21 cellular contexts compared by ENCODE assay signal in the genomic region with DNA sequence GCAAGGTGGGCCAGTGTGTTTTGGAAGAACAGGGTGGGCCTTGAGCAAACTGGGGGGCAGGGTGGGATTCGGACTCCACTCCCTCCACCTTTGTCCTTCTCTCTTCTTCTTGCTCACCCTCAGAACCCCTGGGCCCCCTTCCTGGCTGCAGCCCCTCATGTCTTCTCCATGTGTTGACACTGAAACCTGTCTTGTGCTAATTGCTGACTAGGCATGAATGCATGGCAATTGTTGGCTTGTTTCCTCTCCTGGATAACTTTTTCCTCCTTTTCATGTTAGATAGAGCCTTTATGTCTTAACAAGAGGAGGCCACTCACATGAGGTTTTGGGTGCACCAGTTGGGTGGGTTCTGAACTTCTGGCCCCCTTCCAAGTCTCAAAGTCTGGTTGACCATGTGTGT.
A peak's percentile ranks its signal among the peaks of the same experiment; 100 is the strongest.
DNase-seq lines count a peak whose midpoint lies in the region; ATAC-seq, FAIRE-seq and TF ChIP-seq lines count a peak whose summit lies in the region.
"Had no signal": no experiment of that assay in that cellular context is flagged by ENCODE, and none has a peak within 500 bp of the region (broad histone marks: within the 10 kb centered on the region; RNA-seq: fewer than 3 reads in every experiment).

No MANE protein-coding gene starts in this region.

- no peak overlapping the region for H3K56ac ChIP-seq in IMR-90 (ENCODE audit: extremely low read depth, insufficient read depth, low read length)

- no peak overlapping the region for H3K4ac ChIP-seq in IMR-90 (ENCODE audit: low read depth, low read length)

- H3K27ac ChIP-seq in HepG2 (ENCODE audit: extremely low read length, insufficient read depth, low read length) (no peak overlapping the region), right lobe of liver (no peak overlapping the region), IMR-90 (ENCODE audit: insufficient read depth, low read length) (no peak overlapping the region), tibial artery (no peak overlapping the region)
- H3K27ac ChIP-seq: BLaER1, C4-2B had no signal

- CTCF ChIA-PET in HepG2 (lab: Yijun Ruan, JAX; ENCODE audit: low intra/inter-chr PET ratio, low total read pairs) (no interaction called here), IMR-90 (lab: Yijun Ruan, JAX) (no interaction called here)

- no peak overlapping the region for H4K8ac ChIP-seq in IMR-90 (ENCODE audit: low read depth in 2 of 2, low read length in 2 of 2)

- no peak overlapping the region for H2AFZ ChIP-seq in HepG2 (ENCODE audit: low read length)
- H2AFZ ChIP-seq in IMR-90 (replicated peaks; ENCODE audit: low read length, poor library complexity), result no peak overlapping the region
- H2AFZ ChIP-seq: GM23338 had no signal

- no peaks in the 10 kb centered on the region for H3K79me1 ChIP-seq in IMR-90 (ENCODE audit: low read depth in 1 of 2, low read length in 2 of 2)

- DNase-seq in HepG2 (ENCODE audit: low spot score) (no peak), right lobe of liver (no peak), IMR-90 (no peak), islet precursor cell (peak; percentile 27), tibial artery (peak; percentile 4 to 35), DMS153 (lab: John Stamatoyannopoulos, UW) (no peak)
- DNase-seq in activated T-cell treated with anti-CD3 and anti-CD28 coated beads, Interleukin-2, amount 50 U/mL, for 48 hours, result no peak
- DNase-seq: Caco-2; CD4-positive, CD25-positive, alpha-beta regulatory T cell; DMS79; EL; GDM1; HFFc6 had no signal

- no peak for TF ChIP-seq CTCF in HepG2 (CRISPR knock-in tag; IDR thresholded peaks at IDR 0.05)
- no peak for TF ChIP-seq CTCF in right lobe of liver (IDR thresholded peaks at IDR 0.05)
- no peak for TF ChIP-seq CTCF in IMR-90 (conservative IDR thresholded peaks at IDR 0.05; ENCODE audit: low read depth, low read length)
- no peak for TF ChIP-seq CTCF in tibial artery (IDR thresholded peaks at IDR 0.05)

- no peak overlapping the region for H3K4me2 ChIP-seq in HepG2 (ENCODE audit: low read depth, low read length)
- no peak overlapping the region for H3K4me2 ChIP-seq in IMR-90 (ENCODE audit: low read depth, low read length)
- H3K4me2 ChIP-seq: BLaER1, GM23338 had no signal

- H3K4me1 ChIP-seq in HepG2 (ENCODE audit: insufficient read depth, low read length) (no peaks in the 10 kb centered on the region), right lobe of liver (no peaks in the 10 kb centered on the region), IMR-90 (ENCODE audit: control insufficient read depth, insufficient read depth, low read length) (no peaks in the 10 kb centered on the region), tibial artery (no peaks in the 10 kb centered on the region)
- H3K4me1 ChIP-seq: Caco-2, HAP-1 had no signal

- H2BK20ac ChIP-seq in IMR-90 (ENCODE audit: low read depth, low read length), result no peak overlapping the region

- H3K9me3 ChIP-seq in HepG2 (ENCODE audit: low read length), result no peaks in the 10 kb centered on the region
- H3K9me3 ChIP-seq in right lobe of liver, result no peaks in the 10 kb centered on the region
- peaks cover 40% of the 10 kb centered on the region for H3K9me3 ChIP-seq in IMR-90 (ENCODE audit: control insufficient read depth, insufficient read depth, low read length)
- H3K9me3 ChIP-seq in tibial artery, result no peaks in the 10 kb centered on the region
- H3K9me3 ChIP-seq: Caco-2, HAP-1 had no signal

- no peak overlapping the region for H2BK5ac ChIP-seq in IMR-90 (ENCODE audit: low read depth, low read length, poor library complexity, severe bottlenecking)

- no peaks in the 10 kb centered on the region for H3K9me1 ChIP-seq in IMR-90 (ENCODE audit: insufficient read depth, low read length)

- H3K79me2 ChIP-seq in HepG2 (ENCODE audit: insufficient read depth, low read length), result no peaks in the 10 kb centered on the region

- ATAC-seq in HepG2 (no peak), right lobe of liver (no peak), IMR-90 (ENCODE audit: low read depth) (no peak), HG02798 (IDR thresholded peaks at IDR 0.05; ENCODE audit: poor library complexity, unreplicated experiment) (no peak)
- ATAC-seq: CD8-positive, alpha-beta T cell; GM12878; GM23338 had no signal

- H3K36me3 ChIP-seq in HepG2 (replicated peaks in 1 of 2; ENCODE audit: control insufficient read depth in 1 of 2, insufficient read depth in 2 of 2, low read length in 2 of 2) (no peaks in the 10 kb centered on the region), right lobe of liver (no peaks in the 10 kb centered on the region), IMR-90 (ENCODE audit: control insufficient read depth, insufficient read depth, low read length) (no peaks in the 10 kb centered on the region), tibial artery (no peaks in the 10 kb centered on the region)
- H3K36me3 ChIP-seq: HAP-1 had no signal

- no peak overlapping the region for H3K23ac ChIP-seq in IMR-90 (ENCODE audit: low read depth, low read length)

- H3K14ac ChIP-seq in IMR-90 (replicated peaks; ENCODE audit: low read depth, low read length), result no peak overlapping the region

- dilution Hi-C loops in IMR-90 (cut with HindIII; ENCODE audit: low sequenced_read_pairs, unreplicated experiment), result no loop called here

- no peak overlapping the region for H2AK5ac ChIP-seq in IMR-90 (ENCODE audit: low read depth, low read length)

- no peak overlapping the region for H2BK15ac ChIP-seq in IMR-90 (ENCODE audit: low read depth, low read length)

- TF ChIP-seq EP300 in HepG2 (IDR thresholded peaks at IDR 0.05; ENCODE audit: low read depth in 2 of 2, low read length in 2 of 2) (no peak), HepG2 (CRISPR knock-in tag; IDR thresholded peaks at IDR 0.05; ENCODE audit: borderline replicate concordance) (no peak)

- intact Hi-C loops in HepG2 (cut with micrococcal nuclease; ENCODE audit: unreplicated experiment) (no loop called here), right lobe of liver (cut with DNase I) (no loop called here), IMR-90 (cut with micrococcal nuclease) (no loop called here), tibial artery (cut with DNase I; ENCODE audit: low total_unique reads) (no loop called here)

- no peak for TF ChIP-seq POLR2A in HepG2 (IDR thresholded peaks at IDR 0.05; ENCODE audit: insufficient read depth in 1 of 2, low read depth in 2 of 2, low read length in 2 of 2)
- TF ChIP-seq POLR2A in right lobe of liver (IDR thresholded peaks at IDR 0.05), result no peak
- no peak for TF ChIP-seq POLR2A in IMR-90 (IDR thresholded peaks at IDR 0.05; ENCODE audit: low read depth, low read length)

- POLR2A ChIA-PET in HepG2 (lab: Yijun Ruan, JAX) (no interaction called here), IMR-90 (lab: Charles Lee; ENCODE audit: unreplicated experiment) (no interaction called here)

- H4K91ac ChIP-seq in IMR-90 (ENCODE audit: insufficient read depth, low read depth, low read length), result no peak overlapping the region

- TF ChIP-seq RAD21 in HepG2 (CRISPR knock-in tag; IDR thresholded peaks at IDR 0.05) (no peak), IMR-90 (IDR thresholded peaks at IDR 0.05; ENCODE audit: low read length) (no peak)

- H3K4me3 ChIP-seq in HepG2 (replicated peaks in 1 of 3; ENCODE audit: insufficient read depth in 1 of 3, low read depth in 2 of 3, low read length in 3 of 3) (no peak overlapping the region), right lobe of liver (no peak overlapping the region), IMR-90 (ENCODE audit: insufficient read depth, low read depth, low read length) (no peak overlapping the region), tibial artery (no peak overlapping the region)
- H3K4me3 ChIP-seq: BLaER1, GM12878, GM23338, HAP-1 had no signal

- FAIRE-seq in HepG2 (lab: Jason Lieb, UNC), result no peak
- FAIRE-seq: GM12878, GM19239 had no signal

- H3K27me3 ChIP-seq in HepG2 (ENCODE audit: control insufficient read depth in 1 of 2, insufficient read depth in 2 of 2, low read length in 2 of 2) (peaks cover 0 to 25% of the 10 kb centered on the region in 2 experiments; a peak in 2 of 5 replicates), right lobe of liver (no peaks in the 10 kb centered on the region), IMR-90 (ENCODE audit: control insufficient read depth, insufficient read depth, low read length) (no peaks in the 10 kb centered on the region), tibial artery (no peaks in the 10 kb centered on the region)
- H3K27me3 ChIP-seq: BLaER1 had no signal

- no peak overlapping the region for H3K18ac ChIP-seq in IMR-90 (ENCODE audit: low read depth, low read length)

- H3K9ac ChIP-seq in HepG2 (ENCODE audit: insufficient read depth, low read depth, low read length) (no peak overlapping the region), IMR-90 (ENCODE audit: low read depth, low read length) (no peak overlapping the region)
- H3K9ac ChIP-seq: BLaER1 had no signal

- H2AK9ac ChIP-seq in IMR-90 (replicated peaks; ENCODE audit: low read depth, low read length, poor library complexity), result no peak overlapping the region

- in situ Hi-C loops in HepG2 (cut with HindIII; ENCODE audit: extremely low pct_ligation_motif_present, low pct_unique_long_range_greater_than_20kb) (no loop called here), IMR-90 (cut with MboI; ENCODE audit: low sequenced_read_pairs) (no loop called here)

- no peaks in the 10 kb centered on the region for H4K20me1 ChIP-seq in HepG2 (ENCODE audit: insufficient read depth, low read length)
- H4K20me1 ChIP-seq in IMR-90 (ENCODE audit: insufficient read depth, low read length), result no peaks in the 10 kb centered on the region
- H4K20me1 ChIP-seq: BLaER1 had no signal

- no peak overlapping the region for H2BK120ac ChIP-seq in IMR-90 (ENCODE audit: low read depth, low read length)

- BruUV-seq in HepG2 (replicated peaks; lab: Mats Ljungman, UMichigan) (no TSS peak), IMR-90 (replicated peaks; lab: Mats Ljungman, UMichigan) (no TSS peak)

- no peak overlapping the region for H4K5ac ChIP-seq in IMR-90 (ENCODE audit: low read depth, low read length)

- 0% methylated on average over 1 of the region's 1 CpG for WGBS in HepG2 (ENCODE audit: low lambda C conversion rate)
- WGBS in right lobe of liver (ENCODE audit: insufficient coverage, low coverage, low lambda C conversion rate, missing lambda C conversion rate), result 50% methylated on average over 1 of the region's 1 CpG
- 0% methylated on average over 1 of the region's 1 CpG; no CpG with 5 or more reads in 1 of the 2 experiments for WGBS in IMR-90 (ENCODE audit: extremely low coverage in 2 of 2, insufficient read length in 1 of 2), 2 experiments

TF ChIP-seq in HepG2, 621 proteins besides CTCF, POLR2A, EP300 and RAD21:
- TF ChIP-seq MAFK (conservative IDR thresholded peaks at IDR 0.05 in 1 of 2, IDR thresholded peaks at IDR 0.05 in 1 of 2; ENCODE audit: low read length in 2 of 2) (peak; percentile 89 to 94), ZNF878 (CRISPR knock-in tag; IDR thresholded peaks at IDR 0.05) (no peak), MAFF (IDR thresholded peaks at IDR 0.05; ENCODE audit: low read depth, low read length) (peak; percentile 91)

TF ChIP-seq in IMR-90, 13 proteins besides CTCF, POLR2A, EP300 and RAD21 (continues in another document):
- TF ChIP-seq MAFK (IDR thresholded peaks at IDR 0.05; ENCODE audit: low read depth, low read length), result peak; percentile 83
- TF ChIP-seq CHD1 (IDR thresholded peaks at IDR 0.05; ENCODE audit: low read depth, low read length), result no peak
- no peak for TF ChIP-seq BHLHE40 (IDR thresholded peaks at IDR 0.05; ENCODE audit: low read depth, low read length)
- no peak for TF ChIP-seq NFE2L2 (IDR thresholded peaks at IDR 0.05; ENCODE audit: low read depth, low read length)

Comparison
In these comparisons a context has a peak if more than half of its experiments do, and no peak if none do; other contexts are left out.
1. DNase-seq: peak in islet precursor cell (single experiment) and tibial artery (2 of 2); none in HepG2 (single experiment), right lobe of liver (0 of 3), IMR-90 (single experiment), activated T-cell treated with anti-CD3 and anti-CD28 coated beads, Interleukin-2, amount 50 U/mL, for 48 hours (0 of 2) and DMS153 (single experiment).